8 cellular contexts compared by ENCODE assay signal in genomic region chrX:153333821-153334653, GRCh38. TPM values are rescaled to one million over a fixed set of nuclear protein-coding genes. Genes with fewer than 3 reads are reported as not detected.
A peak's percentile ranks its signal among the peaks of the same experiment; 100 is the strongest.
DNase-seq lines count a peak whose midpoint lies in the region; ATAC-seq, FAIRE-seq and TF ChIP-seq lines count a peak whose summit lies in the region.

A gene with protein sequence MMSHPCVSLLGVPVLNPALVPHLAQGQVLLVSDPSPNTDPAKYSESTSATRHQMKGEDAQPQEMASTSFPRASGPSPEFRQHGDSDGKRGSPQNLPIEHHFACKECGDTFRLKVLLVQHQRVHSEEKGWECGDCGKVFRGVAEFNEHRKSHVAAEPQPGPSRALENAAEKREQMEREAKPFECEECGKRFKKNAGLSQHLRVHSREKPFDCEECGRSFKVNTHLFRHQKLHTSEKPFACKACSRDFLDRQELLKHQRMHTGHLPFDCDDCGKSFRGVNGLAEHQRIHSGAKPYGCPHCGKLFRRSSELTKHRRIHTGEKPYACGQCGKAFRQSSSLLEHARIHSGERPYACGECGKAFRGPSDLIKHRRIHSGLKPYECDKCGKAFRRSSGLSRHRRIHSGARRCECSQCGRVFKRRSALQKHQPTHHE (plus strand): TSS chrX:153334153. CDS start chrX:153336680, 2,527 bp downstream.

- under 1% methylated on average over 86 of the region's 86 CpGs for WGBS in urinary bladder

- peak; percentile 21 for FAIRE-seq in GM12892 (lab: Jason Lieb, UNC)

- DNase-seq in GM12892 (ENCODE audit: insufficient read length) (peak; percentile 72), NCI-H128 (lab: John Stamatoyannopoulos, UW; ENCODE audit: unreplicated experiment) (peak; percentile 43), T-helper 2 cell (peak; percentile 60 to 89 (median 72)), amygdala (lab: John Stamatoyannopoulos, UW) (peak in 54 of 56 donors; percentile 3 to 85 (median 60)), right atrium auricular region (ENCODE audit: low spot score) (peak; percentile 72), pulmonary artery endothelial cell (ENCODE audit: low read depth, low spot score) (peak; percentile 15)

- H3K27me3 ChIP-seq in right atrium auricular region: no peaks in the 10 kb centered on the region

- H3K36me3 ChIP-seq in right atrium auricular region: no peaks in the 10 kb centered on the region
- H3K36me3 ChIP-seq in urinary bladder (ENCODE audit: insufficient read depth): no peaks in the 10 kb centered on the region

- H3K4me3 ChIP-seq in right atrium auricular region: peak within 1 kb of the TSS; percentile 65 to 69
- peak within 1 kb of the TSS; percentile 67 for H3K4me3 ChIP-seq in urinary bladder (ENCODE audit: low read depth, low read length)

- TF ChIP-seq POLR2A in GM12892 (IDR thresholded peaks at IDR 0.05; ENCODE audit: low read depth, low read length): peak; percentile 76; the same call in 1 of the 2 replicates

- H3K27ac ChIP-seq in right atrium auricular region: peak within 1 kb of the TSS; percentile 35 to 56
- H3K27ac ChIP-seq in urinary bladder (ENCODE audit: low read depth): peak within 1 kb of the TSS; percentile 2

- no peaks in the 10 kb centered on the region for H3K9me3 ChIP-seq in right atrium auricular region

- peak; percentile 87 for ATAC-seq in HG02678 (IDR thresholded peaks at IDR 0.05; ENCODE audit: unreplicated experiment)

- no peak for TF ChIP-seq CTCF in right atrium auricular region (IDR thresholded peaks at IDR 0.05)

- H3K4me1 ChIP-seq in right atrium auricular region (peaks cover 0 to 5% of the 10 kb centered on the region in 2 donors), urinary bladder (ENCODE audit: insufficient read depth) (no peaks in the 10 kb centered on the region)

RNA-seq across cellular contexts. Expression of the gene that starts here (rescaled TPM):
- polyA plus RNA-seq in GM12892 (2012; ENCODE audit: missing spikeins): 6.8 TPM
- total RNA-seq in right atrium auricular region (1 to 10 TPM; 5.9 to 7.2 TPM), pulmonary artery endothelial cell (5.1 and 5.9 TPM in 2 replicates), urinary bladder (9.7 TPM)
- polyA plus RNA-seq in urinary bladder: 7.6 TPM

Comparison
In these comparisons a context has a peak if more than half of its experiments do, and no peak if none do; other contexts are left out.
1. Peak in every context shown above with its lines: DNase-seq, ATAC-seq, H3K4me3 ChIP-seq and H3K27ac ChIP-seq.
2. DNase-seq: peak in every context shown above with its lines; median percentile 72 in GM12892; 72 in T-helper 2 cell; 72 in right atrium auricular region; 60 in amygdala; 43 in NCI-H128; 15 in pulmonary artery endothelial cell.